Comparison of ENCODE assay signal across 8 cellular contexts in genomic region chr12:10613334-10614055, GRCh38. TPM values are rescaled to one million over a fixed set of nuclear protein-coding genes. Genes with fewer than 3 reads are reported as not detected.
DNase-seq lines count a peak whose midpoint lies in the region; ATAC-seq and TF ChIP-seq lines count a peak whose summit lies in the region.

MAGOHB (minus strand) TSS chr12:10613609; CDS start chr12:10613532, 77 bp downstream.

- H3K4me1 Mint-ChIP-seq in activated T-cell treated with anti-CD3 and anti-CD28 coated beads, Interleukin-2, amount 50 U/mL, for 24 hours (ENCODE audit: low read depth), result peaks cover 48% of the 10 kb centered on the region

- H3K4me3 Mint-ChIP-seq in activated T-cell treated with anti-CD3 and anti-CD28 coated beads, Interleukin-2, amount 50 U/mL, for 24 hours, result peak within 1 kb of the TSS; percentile 99

- H3K27me3 ChIP-seq in mucosa of rectum (ENCODE audit: control insufficient read depth in 2 of 2, insufficient read depth in 2 of 2, low read length in 2 of 2), result no peaks in the 10 kb centered on the region

- peak; percentile 92 for TF ChIP-seq POLR2A in erythroblast (IDR thresholded peaks at IDR 0.05; ENCODE audit: low read length)

- in situ Hi-C loops in KBM-7 (cut with MboI; ENCODE audit: low pct_unique_long_range_greater_than_20kb, low sequenced_read_pairs), result no loop called here

- H3K27me3 Mint-ChIP-seq in activated T-cell treated with anti-CD3 and anti-CD28 coated beads, Interleukin-2, amount 50 U/mL, for 24 hours, result peaks cover 8% of the 10 kb centered on the region

- H3K4me1 ChIP-seq in mucosa of rectum (ENCODE audit: control insufficient read depth in 2 of 2, insufficient read depth in 2 of 2, low read length in 2 of 2), result peaks cover 10 to 12% of the 10 kb centered on the region in 2 donors

- H3K9me3 Mint-ChIP-seq in activated T-cell treated with anti-CD3 and anti-CD28 coated beads, Interleukin-2, amount 50 U/mL, for 24 hours, result no peaks in the 10 kb centered on the region

- H3K36me3 Mint-ChIP-seq in activated T-cell treated with anti-CD3 and anti-CD28 coated beads, Interleukin-2, amount 50 U/mL, for 24 hours (ENCODE audit: low read depth), result peaks cover 54% of the 10 kb centered on the region

- peak; percentile 93 for ATAC-seq in GM21717 (IDR thresholded peaks at IDR 0.05; ENCODE audit: unreplicated experiment)

- H3K9ac ChIP-seq in mucosa of rectum (ENCODE audit: low read depth in 1 of 2, low read length in 2 of 2), result peak within 1 kb of the TSS; percentile 87 to 95

- H3K27ac Mint-ChIP-seq in activated T-cell treated with anti-CD3 and anti-CD28 coated beads, Interleukin-2, amount 50 U/mL, for 24 hours, result peak within 1 kb of the TSS; percentile 100

- peak within 1 kb of the TSS; percentile 83 to 86 for H3K4me3 ChIP-seq in mucosa of rectum (ENCODE audit: low read length in 2 of 2)

- H3K9me3 ChIP-seq in mucosa of rectum (ENCODE audit: control insufficient read depth in 2 of 2, low read length in 2 of 2), result no peaks in the 10 kb centered on the region

- DNase-seq in DMS153 treated with DMSO at 0.1 percent for 48 hours (lab: John Stamatoyannopoulos, UW; ENCODE audit: unreplicated experiment), result peak; percentile 96
- DNase-seq in KBM-7, result peak; percentile 97
- DNase-seq in activated T-cell treated with anti-CD3 and anti-CD28 coated beads, Interleukin-2, amount 50 U/mL, for 24 hours, result peak; percentile 100
- peak; percentile 97 to 98 for DNase-seq in erythroblast (lab: John Stamatoyannopoulos, UW)
- DNase-seq in stimulated activated CD8-positive, alpha-beta memory T cell treated with anti-CD3 and anti-CD28 coated beads, Interleukin-4, amount 100 ng/mL, for 48 hours, result peak; percentile 100

- H3K27ac ChIP-seq in mucosa of rectum (ENCODE audit: low read depth in 2 of 2, low read length in 2 of 2), result peak within 1 kb of the TSS; percentile 78 to 82

- H3K36me3 ChIP-seq in mucosa of rectum (ENCODE audit: control insufficient read depth in 2 of 2, insufficient read depth in 2 of 2, low read length in 2 of 2), result peaks cover 5 to 8% of the 10 kb centered on the region in 2 donors

TF ChIP-seq in PFSK-1, 5 proteins besides CTCF, POLR2A, EP300 and RAD21:
- peak; percentile 86; the same call in 1 of the 2 replicates for TF ChIP-seq TAF1 (IDR thresholded peaks at IDR 0.05; ENCODE audit: borderline replicate concordance, insufficient read depth, low read length)
- peak; percentile 84; the same call in 1 of the 2 replicates for TF ChIP-seq POLR2AphosphoS5 (IDR thresholded peaks at IDR 0.05; ENCODE audit: low read depth, low read length)
- TF ChIP-seq SIN3A (IDR thresholded peaks at IDR 0.05; ENCODE audit: borderline replicate concordance, insufficient read depth, low read length), result peak; percentile 74; the same call in 1 of the 2 replicates
- TF ChIP-seq FOXP2 (optimal IDR thresholded peaks at IDR 0.05; ENCODE audit: borderline replicate concordance, extremely low read depth, extremely low read length, insufficient read depth), result no peak
- TF ChIP-seq REST (IDR thresholded peaks at IDR 0.05; ENCODE audit: insufficient read depth in 1 of 2, low read depth in 2 of 2, low read length in 2 of 2), result 0 out of 4 replicates have a peak, but pooled peaks of 1 of the 2 experiments have one; percentile 40

RNA-seq across cellular contexts. Expression of gene MAGOHB, which starts in this region (rescaled TPM):
- 16.8 TPM for polyA plus RNA-seq in PFSK-1 (2012; ENCODE audit: insufficient read length, low read depth)

Comparison
In these comparisons a context has a peak if more than half of its experiments do, and no peak if none do; other contexts are left out.
1. Peak in every context shown above with its lines: DNase-seq, ATAC-seq, H3K4me3 ChIP-seq and H3K27ac ChIP-seq.